Comparison of ENCODE assay signal across 8 cellular contexts in the genomic region with DNA sequence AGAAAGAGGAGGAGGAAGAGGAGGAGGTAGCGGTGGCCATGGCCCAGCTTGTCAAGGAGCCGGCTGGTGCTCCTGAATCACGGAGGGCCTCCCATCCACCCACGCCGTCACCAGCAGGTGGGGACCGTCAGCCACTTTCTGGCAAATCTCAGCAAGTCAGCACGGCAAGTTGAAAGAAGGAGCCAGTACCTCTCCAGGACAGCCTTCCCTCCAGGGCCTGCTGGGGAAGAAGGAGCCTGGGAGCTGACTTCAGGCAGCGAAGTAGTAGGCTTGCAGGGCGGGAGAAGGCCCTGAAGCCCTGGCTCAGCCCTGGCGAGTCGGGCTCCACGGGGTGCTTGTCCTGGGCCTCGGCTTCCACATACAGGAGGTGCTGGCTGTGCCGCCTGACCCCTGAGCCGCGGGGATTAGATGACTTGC.
DNase-seq lines count a peak whose midpoint lies in the region; ATAC-seq and TF ChIP-seq lines count a peak whose summit lies in the region.

No MANE protein-coding gene starts in this region.

- WGBS in lung, 2 donors, result 62 to 64% methylated on average over 16 of the region's 16 CpGs

- no peak overlapping the region for H3K4me3 ChIP-seq in WI38 (ENCODE audit: low read depth, low read length)
- H3K4me3 ChIP-seq in lung, result no peak overlapping the region

- DNase-seq in Right ventricle myocardium inferior (ENCODE audit: missing footprints), result peak; percentile 87
- DNase-seq in cardiac septum (ENCODE audit: low spot score), result no peak
- DNase-seq in cerebellum (ENCODE audit: low spot score), result peak; percentile 85
- peak; percentile 86 for DNase-seq in lung (ENCODE audit: low spot score)
- peak; percentile 29 to 48 for DNase-seq in stimulated activated CD8-positive, alpha-beta memory T cell treated with anti-CD3 and anti-CD28 coated beads, Interleukin-4, amount 100 ng/mL, for 1 hour (ENCODE audit: low read depth in 2 of 2, low spot score in 1 of 2)
- DNase-seq in NCI-H2171 (lab: John Stamatoyannopoulos, UW), result no peak
- DNase-seq in NCI-H187 (lab: John Stamatoyannopoulos, UW), result no peak

- peak; percentile 39; the same call in 1 of the 2 replicates for TF ChIP-seq CTCF in WI38 (IDR thresholded peaks at IDR 0.05; ENCODE audit: low read depth, low read length)
- TF ChIP-seq CTCF in lung (IDR thresholded peaks at IDR 0.05; ENCODE audit: control extremely low read depth, extremely low read depth), result peak; percentile 51

- ATAC-seq in Right ventricle myocardium inferior (peak; percentile 92), lung (ENCODE audit: insufficient read depth, low FRiP score) (peak; percentile 78)

- H3K9me3 ChIP-seq in lung (ENCODE audit: control insufficient read depth in 2 of 2, insufficient read depth in 1 of 2, low read length in 1 of 2), result no peaks in the 10 kb centered on the region

- peaks cover 0 to 2% of the 10 kb centered on the region in 2 donors for H3K4me1 ChIP-seq in lung (ENCODE audit: control insufficient read depth in 2 of 2, insufficient read depth in 2 of 2, low read length in 2 of 2)

- no peak overlapping the region for H3K27ac ChIP-seq in lung (ENCODE audit: low read depth in 1 of 2, low read length in 1 of 2)

- intact Hi-C loops in Right ventricle myocardium inferior (cut with DNase I) (loop anchor here (1.0 kb wide), 2 partner anchors 235 to 288 kb away; no protein-coding TSS in a partner anchor), cardiac septum (cut with DNase I) (loop anchor here (2.0 kb wide), 1 partner anchor 288 kb away; no protein-coding TSS in a partner anchor)

- no peaks in the 10 kb centered on the region for H3K36me3 ChIP-seq in lung (ENCODE audit: control insufficient read depth in 2 of 2, insufficient read depth in 2 of 2, low read length in 2 of 2)

- H3K27me3 ChIP-seq in lung (ENCODE audit: control insufficient read depth, insufficient read depth), result no peaks in the 10 kb centered on the region

Comparison
In these comparisons a context has a peak if more than half of its experiments do, and no peak if none do; other contexts are left out.
1. DNase-seq: peak in Right ventricle myocardium inferior (single experiment), cerebellum (single experiment), lung (single experiment) and stimulated activated CD8-positive, alpha-beta memory T cell treated with anti-CD3 and anti-CD28 coated beads, Interleukin-4, amount 100 ng/mL, for 1 hour (2 of 2); none in cardiac septum (single experiment), NCI-H2171 (single experiment) and NCI-H187 (0 of 2).